In the genomic region with DNA sequence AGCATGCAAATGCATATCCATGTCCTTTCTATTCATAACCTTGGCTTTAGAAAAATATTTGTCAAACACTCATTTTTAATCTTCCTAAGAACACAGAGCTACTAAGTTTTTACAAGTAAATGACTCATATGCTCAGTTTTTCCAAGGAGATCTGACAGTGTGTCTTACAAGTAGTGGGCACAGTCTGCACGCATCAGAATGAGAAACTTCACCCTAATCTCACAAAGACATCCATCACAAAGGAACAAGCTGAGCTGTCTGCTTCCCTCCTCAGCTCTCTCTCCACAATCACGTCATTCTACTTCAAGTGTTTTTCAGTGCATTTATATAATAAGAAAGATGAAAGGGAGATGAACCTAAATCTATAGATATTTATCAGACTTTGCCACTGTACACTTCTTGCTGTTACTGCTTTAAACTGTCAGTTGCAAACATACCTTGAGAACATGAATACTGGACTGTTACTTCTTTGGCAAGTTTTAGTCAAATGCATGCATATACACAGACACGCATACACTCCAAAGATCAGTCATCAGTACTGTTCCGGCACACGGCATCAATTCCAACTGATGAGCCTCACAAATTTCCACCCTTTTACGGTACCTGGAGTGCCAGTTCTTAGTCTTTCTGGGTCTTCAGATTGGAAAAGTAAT, we compare ENCODE assay signal across 11 cellular contexts.
DNase-seq lines count a peak whose midpoint lies in the region; ATAC-seq and TF ChIP-seq lines count a peak whose summit lies in the region.
"Had no signal": no experiment of that assay in that cellular context is flagged by ENCODE, and none has a peak within 500 bp of the region (broad histone marks: within the 10 kb centered on the region; RNA-seq: fewer than 3 reads in every experiment).

No MANE protein-coding gene starts in this region.

- no peaks in the 10 kb centered on the region for H3K36me3 Mint-ChIP-seq in activated naive CD8-positive, alpha-beta T cell treated with anti-CD3 and anti-CD28 coated beads, Interleukin-2, amount 50 U/mL, for 24 hours (ENCODE audit: low read depth)
- H3K36me3 Mint-ChIP-seq: naive B cell had no signal

- CTCF ChIA-PET in BJ (lab: Yijun Ruan, JAX) = no interaction called here

- peaks cover 79% of the 10 kb centered on the region for H3K4me1 Mint-ChIP-seq in activated naive CD8-positive, alpha-beta T cell treated with anti-CD3 and anti-CD28 coated beads, Interleukin-2, amount 50 U/mL, for 24 hours

- POLR2A ChIA-PET in BJ (lab: Charles Lee) = interaction anchor here (0.6 kb wide), 1 partner anchor 435 kb away, joined by 10 read pairs; no protein-coding TSS in a partner anchor

- peak; percentile 91 for ATAC-seq in activated naive CD8-positive, alpha-beta T cell treated with anti-CD3 and anti-CD28 coated beads, Interleukin-2, amount 50 U/mL, for 24 hours
- ATAC-seq in GM21825 (IDR thresholded peaks at IDR 0.05; ENCODE audit: unreplicated experiment) (no peak), GM21367 (IDR thresholded peaks at IDR 0.05; ENCODE audit: unreplicated experiment) (no peak)

- H3K36me3 ChIP-seq in BJ (ENCODE audit: control insufficient read depth, insufficient read depth, low read length) = no peaks in the 10 kb centered on the region
- H3K36me3 ChIP-seq: WERI-Rb-1 had no signal

- H3K4me3 ChIP-seq in BJ (ENCODE audit: low read depth, low read length) = no peak overlapping the region

- TF ChIP-seq CTCF in BJ (IDR thresholded peaks at IDR 0.05; ENCODE audit: insufficient read depth, low read depth, low read length) = no peak

- peak overlapping the region; percentile 4 for H3K4me3 Mint-ChIP-seq in activated naive CD8-positive, alpha-beta T cell treated with anti-CD3 and anti-CD28 coated beads, Interleukin-2, amount 50 U/mL, for 24 hours
- H3K4me3 Mint-ChIP-seq: naive B cell had no signal

- H3K9me3 Mint-ChIP-seq in activated naive CD8-positive, alpha-beta T cell treated with anti-CD3 and anti-CD28 coated beads, Interleukin-2, amount 50 U/mL, for 24 hours = no peaks in the 10 kb centered on the region

- no peaks in the 10 kb centered on the region for H3K27me3 Mint-ChIP-seq in activated naive CD8-positive, alpha-beta T cell treated with anti-CD3 and anti-CD28 coated beads, Interleukin-2, amount 50 U/mL, for 24 hours
- H3K27me3 Mint-ChIP-seq: naive B cell had no signal

- peak overlapping the region; percentile 67 for H3K27ac Mint-ChIP-seq in activated naive CD8-positive, alpha-beta T cell treated with anti-CD3 and anti-CD28 coated beads, Interleukin-2, amount 50 U/mL, for 24 hours
- H3K27ac Mint-ChIP-seq: naive B cell had no signal

- DNase-seq in BJ (ENCODE audit: low read depth) (peak; percentile 80), HT1080 (ENCODE audit: low read depth) (peak; percentile 83), kidney glomerular epithelial cell (lab: John Stamatoyannopoulos, UW) (peak; percentile 53), hippocampal formation (lab: John Stamatoyannopoulos, UW) (no peak), erythroblast (lab: John Stamatoyannopoulos, UW) (no peak)
- no peak for DNase-seq in activated naive CD8-positive, alpha-beta T cell treated with anti-CD3 and anti-CD28 coated beads, Interleukin-2, amount 50 U/mL, for 24 hours
- DNase-seq: GDM1, naive B cell, WERI-Rb-1 had no signal

- TF ChIP-seq POLR2A in erythroblast (IDR thresholded peaks at IDR 0.05; ENCODE audit: low read length) = no peak

- H3K27me3 ChIP-seq in BJ (ENCODE audit: control insufficient read depth, insufficient read depth, low read length) = no peaks in the 10 kb centered on the region

Comparison
In these comparisons a context has a peak if more than half of its experiments do, and no peak if none do; other contexts are left out.
1. DNase-seq: peak in BJ (single experiment), HT1080 (single experiment) and kidney glomerular epithelial cell (single experiment); none in activated naive CD8-positive, alpha-beta T cell treated with anti-CD3 and anti-CD28 coated beads, Interleukin-2, amount 50 U/mL, for 24 hours (single experiment), hippocampal formation (0 of 2) and erythroblast (0 of 2).